Comparison of ENCODE assay signal across 8 cellular contexts in the genomic region with DNA sequence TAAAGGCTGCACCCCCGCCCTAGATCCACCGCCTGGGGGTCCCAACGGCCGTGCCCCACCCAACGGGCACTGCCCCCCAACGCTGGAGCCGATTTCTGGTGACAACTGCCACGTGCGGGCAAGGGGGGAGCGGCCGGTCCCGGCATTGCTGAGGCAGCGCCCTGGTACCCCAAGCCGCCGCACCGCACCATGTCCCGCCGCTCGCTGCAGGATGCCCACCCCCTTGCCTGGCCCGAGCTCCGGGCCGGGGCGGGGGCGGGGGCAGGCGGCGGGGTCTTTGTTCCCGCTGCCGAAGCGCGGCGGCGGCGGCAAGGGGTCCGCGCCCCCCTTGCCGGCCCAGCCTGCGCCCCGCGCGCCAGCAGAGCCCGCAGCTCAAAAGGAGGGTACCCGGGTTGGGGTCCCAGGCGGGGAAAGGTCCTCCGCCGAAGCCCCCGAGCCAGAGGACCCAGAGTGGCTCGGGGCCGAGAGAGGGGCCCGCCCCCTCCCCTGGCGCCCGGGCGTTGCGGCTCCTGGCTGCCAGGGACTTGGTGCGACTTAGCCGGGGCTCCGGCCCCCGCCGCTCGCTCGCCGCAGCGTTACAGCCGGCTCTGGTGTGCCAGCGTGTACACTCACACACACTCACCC. TPM values are rescaled to one million over a fixed set of nuclear protein-coding genes. Genes with fewer than 3 reads are reported as not detected.
DNase-seq lines count a peak whose midpoint lies in the region; ATAC-seq and TF ChIP-seq lines count a peak whose summit lies in the region.

No MANE protein-coding gene starts in this region.

- WGBS in HUES64 = under 1% methylated on average over 64 of the region's 64 CpGs
- no CpG with 5 or more reads among the region's 64 CpGs for WGBS in mammary epithelial cell (ENCODE audit: low coverage, missing lambda C conversion rate)

- peak overlapping the region; percentile 94 for H3K4me2 ChIP-seq in mammary epithelial cell (ENCODE audit: insufficient read depth, low read depth, low read length)

- no TSS peak for BruUV-seq in mammary epithelial cell (replicated peaks; lab: Mats Ljungman, UMichigan)

- intact Hi-C loops in mammary epithelial cell (cut with micrococcal nuclease) = loop anchor here (1.0 to 2.0 kb wide), 2 partner anchors 10 to 26 kb away; no protein-coding TSS in a partner anchor

- peak overlapping the region; percentile 94 for H3K4me3 ChIP-seq in HUES64 (ENCODE audit: low read length)
- peak overlapping the region; percentile 72 to 90 (median 79) for H3K4me3 ChIP-seq in mammary epithelial cell (replicated peaks in 1 of 3; ENCODE audit: insufficient read depth in 1 of 3, low read depth in 2 of 3, low read length in 3 of 3)

- peak overlapping the region; percentile 80 for H3K9ac ChIP-seq in HUES64 (ENCODE audit: low read depth, low read length)
- peak overlapping the region; percentile 69 for H3K9ac ChIP-seq in mammary epithelial cell (ENCODE audit: insufficient read depth, low read length)

- no peaks in the 10 kb centered on the region for H3K9me3 Mint-ChIP-seq in mesothelial cell of epicardium

- H4K20me1 ChIP-seq in mammary epithelial cell (ENCODE audit: insufficient read depth, low read length) = no peaks in the 10 kb centered on the region

- dilution Hi-C loops in mammary epithelial cell (cut with HindIII; ENCODE audit: low sequenced_read_pairs) = no loop called here

- DNase-seq in mammary epithelial cell (no peak), mesothelial cell of epicardium (ENCODE audit: low spot score in 2 of 2, unreplicated experiment in 2 of 2) (no peak), NCI-H2081 treated with DMSO at 0.1 percent for 48 hours (lab: John Stamatoyannopoulos, UW) (no peak), DMS53 (lab: John Stamatoyannopoulos, UW) (no peak), NCI-H82 treated with DMSO at 0.1 percent for 48 hours (lab: John Stamatoyannopoulos, UW; ENCODE audit: unreplicated experiment) (no peak), NCI-H510A (lab: John Stamatoyannopoulos, UW) (no peak)

- H3K9me3 ChIP-seq in HUES64 (ENCODE audit: insufficient read depth, low read depth, low read length) (no peaks in the 10 kb centered on the region), mammary epithelial cell (replicated peaks; ENCODE audit: insufficient read depth, low read length) (no peaks in the 10 kb centered on the region)

- peaks cover 56% of the 10 kb centered on the region for H3K79me2 ChIP-seq in mammary epithelial cell (ENCODE audit: insufficient read depth, low read length)

- H3K36me3 Mint-ChIP-seq in mesothelial cell of epicardium = no peaks in the 10 kb centered on the region

- in situ Hi-C loops in mammary epithelial cell (cut with MboI; ENCODE audit: low sequenced_read_pairs in 2 of 2) = no loop called here

- H3K4me1 Mint-ChIP-seq in mesothelial cell of epicardium = peaks cover 16% of the 10 kb centered on the region

- no peaks in the 10 kb centered on the region for H3K36me3 ChIP-seq in HUES64 (ENCODE audit: insufficient read depth, low read length)
- no peaks in the 10 kb centered on the region for H3K36me3 ChIP-seq in mammary epithelial cell (ENCODE audit: insufficient read depth, low read length)

- H3K4me3 Mint-ChIP-seq in mesothelial cell of epicardium = peak overlapping the region; percentile 59

- ATAC-seq in GM18909 (IDR thresholded peaks at IDR 0.05; ENCODE audit: poor library complexity, unreplicated experiment) = peak; percentile 3

- peaks cover 14% of the 10 kb centered on the region for H3K27me3 ChIP-seq in HUES64 (ENCODE audit: insufficient read depth, low read length)
- no peaks in the 10 kb centered on the region for H3K27me3 ChIP-seq in mammary epithelial cell (ENCODE audit: insufficient read depth, low read length)

- TF ChIP-seq CTCF in mammary epithelial cell (conservative IDR thresholded peaks at IDR 0.05 in 1 of 2, IDR thresholded peaks at IDR 0.05 in 1 of 2; ENCODE audit: extremely low read depth in 1 of 2, insufficient read depth in 1 of 2, low read depth in 1 of 2, low read length in 2 of 2) = no peak
- TF ChIP-seq CTCF in mesothelial cell of epicardium (IDR thresholded peaks at IDR 0.05; ENCODE audit: unreplicated experiment) = no peak

- peak overlapping the region; percentile 60; the same call in 1 of the 2 replicates for H3K27ac ChIP-seq in HUES64 (ENCODE audit: low read depth, low read length)
- H3K27ac ChIP-seq in mammary epithelial cell (ENCODE audit: insufficient read depth, low read depth, low read length) = peak overlapping the region; percentile 56

- H2AFZ ChIP-seq in mammary epithelial cell (ENCODE audit: low read depth, low read length) = peak overlapping the region; percentile 79

- CTCF ChIA-PET in mammary epithelial cell (lab: Charles Lee; ENCODE audit: low non-redundant PET) = no interaction called here

- H3K27ac Mint-ChIP-seq in mesothelial cell of epicardium = no peak overlapping the region

- peaks cover 10% of the 10 kb centered on the region; the same call in 1 of the 2 replicates for H3K4me1 ChIP-seq in HUES64 (ENCODE audit: insufficient read depth, low read length)
- peaks cover 32% of the 10 kb centered on the region for H3K4me1 ChIP-seq in mammary epithelial cell (ENCODE audit: insufficient read depth, low read length)

- H3K27me3 Mint-ChIP-seq in mesothelial cell of epicardium (ENCODE audit: low read depth) = peaks cover 43% of the 10 kb centered on the region

RNA-seq across cellular contexts. Expression of gene SEMA7A, which starts 0.7 kb away (rescaled TPM):
- polyA plus RNA-seq in HUES64 (2013, experiment 1 of 2) = 11.3 TPM
- polyA plus RNA-seq in HUES64 (2013, experiment 2 of 2) = 16.9 TPM
- 10 to 100 TPM in 1 of 2 donors, 1 to 10 TPM in 1; 4.2 to 17.5 TPM for total RNA-seq in mammary epithelial cell
- 10.0 TPM for polyA plus RNA-seq in mammary epithelial cell
- polyA minus RNA-seq in mammary epithelial cell = 10.5 TPM
- total RNA-seq in mesothelial cell of epicardium = 4.6 to 6.0 TPM (median 5.0 TPM) in 3 replicates

RNA-seq across cellular contexts. Expression of gene UBL7, which starts 27.9 kb away (rescaled TPM):
- 49.9 TPM for polyA plus RNA-seq in HUES64 (2013, experiment 1 of 2)
- polyA plus RNA-seq in HUES64 (2013, experiment 2 of 2) = 54.5 TPM
- total RNA-seq in mammary epithelial cell = 10 to 100 TPM; 36.4 to 41.7 TPM
- polyA plus RNA-seq in mammary epithelial cell = 42.9 TPM
- polyA minus RNA-seq in mammary epithelial cell = 43.0 TPM
- total RNA-seq in mesothelial cell of epicardium = 43.2 to 49.6 TPM (median 47.1 TPM) in 3 replicates
